26 cellular contexts compared by ENCODE assay signal in genomic region chr4:35164063-35164462, GRCh38.
DNase-seq lines count a peak whose midpoint lies in the region; ATAC-seq, FAIRE-seq and TF ChIP-seq lines count a peak whose summit lies in the region.
"Had no signal": no experiment of that assay in that cellular context is flagged by ENCODE, and none has a peak within 500 bp of the region (broad histone marks: within the 10 kb centered on the region; RNA-seq: fewer than 3 reads in every experiment).

No MANE protein-coding gene starts in this region.

- TF ChIP-seq CTCF in Caco-2 (IDR thresholded peaks at IDR 0.05; ENCODE audit: insufficient read depth in 1 of 2, low read depth in 1 of 2, low read length in 1 of 2, severe bottlenecking in 1 of 2, unreplicated experiment in 1 of 2): no peak

- no peak for DNase-seq in small intestine
- DNase-seq in activated CD4-positive, alpha-beta T cell treated with anti-CD3 and anti-CD28 coated beads for 36 hours: no peak
- DNase-seq in Caco-2: no peak
- DNase-seq: 8988T; ACHN; AML-193; BE2C; CD4-positive, alpha-beta memory T cell; COR-L47; DMS 273 treated with DMSO at 0.1 percent for 48 hours; DMS79; EL; GDM1; GM23248; H7; HCEC 1CT had no signal

- WGBS in small intestine, 3 donors: 72 to 81% (median 75%) methylated on average over 1 of the region's 1 CpG

- FAIRE-seq in small intestine (lab: Jason Lieb, UNC): peak; percentile 72
- FAIRE-seq: A549, GM12891, GM18507, H1 had no signal

- POLR2A ChIA-PET in activated CD4-positive, alpha-beta T cell treated with anti-CD3 and anti-CD28 coated beads for 36 hours (lab: Charles Lee): no interaction called here
- POLR2A ChIA-PET in Caco-2 (lab: Charles Lee): no interaction called here

- H3K4me3 Mint-ChIP-seq in activated CD4-positive, alpha-beta T cell treated with anti-CD3 and anti-CD28 coated beads for 36 hours: no peak overlapping the region
- no peak overlapping the region for H3K4me3 Mint-ChIP-seq in Caco-2 (ENCODE audit: unreplicated experiment)
- H3K4me3 Mint-ChIP-seq: CD14-positive monocyte; CD4-positive, alpha-beta memory T cell had no signal

- H3K27me3 Mint-ChIP-seq in activated CD4-positive, alpha-beta T cell treated with anti-CD3 and anti-CD28 coated beads for 36 hours: no peaks in the 10 kb centered on the region
- H3K27me3 Mint-ChIP-seq in Caco-2 (ENCODE audit: insufficient read depth, unreplicated experiment): no peaks in the 10 kb centered on the region
- H3K27me3 Mint-ChIP-seq: CD4-positive, alpha-beta memory T cell had no signal

- no peaks in the 10 kb centered on the region for H3K4me1 Mint-ChIP-seq in activated CD4-positive, alpha-beta T cell treated with anti-CD3 and anti-CD28 coated beads for 36 hours
- H3K4me1 Mint-ChIP-seq in Caco-2 (ENCODE audit: low read depth, unreplicated experiment): no peaks in the 10 kb centered on the region
- H3K4me1 Mint-ChIP-seq: CD14-positive monocyte; CD4-positive, alpha-beta memory T cell had no signal

- H3K9me3 ChIP-seq in small intestine (ENCODE audit: control insufficient read depth, low read depth) (no peaks in the 10 kb centered on the region), Caco-2 (no peaks in the 10 kb centered on the region)
- H3K9me3 ChIP-seq: A549; BE2C; BLaER1 treated with 17β-estradiol and CSF1 and Interleukin-3, amounts not matched to agents 10 nM and 100 nM had no signal

- H3K27ac Mint-ChIP-seq in activated CD4-positive, alpha-beta T cell treated with anti-CD3 and anti-CD28 coated beads for 36 hours: no peak overlapping the region
- H3K27ac Mint-ChIP-seq in Caco-2 (ENCODE audit: unreplicated experiment): no peak overlapping the region
- H3K27ac Mint-ChIP-seq: CD14-positive monocyte; CD4-positive, alpha-beta memory T cell had no signal

- intact Hi-C loops in activated CD4-positive, alpha-beta T cell treated with anti-CD3 and anti-CD28 coated beads for 36 hours (cut with DNase I, micrococcal nuclease): no loop called here
- intact Hi-C loops in Caco-2 (cut with micrococcal nuclease; ENCODE audit: unreplicated experiment): loop anchor here (10.0 kb wide), 1 partner anchor 169 kb away; no protein-coding TSS in a partner anchor

- no peaks in the 10 kb centered on the region for H3K36me3 ChIP-seq in small intestine (ENCODE audit: control insufficient read depth in 2 of 2, insufficient read depth in 2 of 2, low read length in 2 of 2)
- H3K36me3 ChIP-seq in Caco-2 (ENCODE audit: control insufficient read depth, insufficient read depth, low read length): no peaks in the 10 kb centered on the region
- H3K36me3 ChIP-seq: BE2C; BLaER1 treated with 17β-estradiol and CSF1 and Interleukin-3, amounts not matched to agents 10 nM and 100 nM had no signal

- no peak overlapping the region for H3K27ac ChIP-seq in small intestine (ENCODE audit: low read depth in 1 of 2, low read length in 1 of 2)
- H3K27ac ChIP-seq: A549; BLaER1 treated with 17β-estradiol and CSF1 and Interleukin-3, amounts not matched to agents 10 nM and 100 nM; GM23248 had no signal

- H3K4me1 ChIP-seq in small intestine (ENCODE audit: control insufficient read depth in 2 of 2, insufficient read depth in 1 of 2, low read depth in 1 of 2, low read length in 1 of 2) (no peaks in the 10 kb centered on the region), Caco-2 (no peaks in the 10 kb centered on the region)
- H3K4me1 ChIP-seq: A549; BLaER1 treated with 17β-estradiol and CSF1 and Interleukin-3, amounts not matched to agents 10 nM and 100 nM had no signal

- H3K36me3 Mint-ChIP-seq in activated CD4-positive, alpha-beta T cell treated with anti-CD3 and anti-CD28 coated beads for 36 hours (ENCODE audit: low read depth): no peaks in the 10 kb centered on the region
- H3K36me3 Mint-ChIP-seq in Caco-2 (ENCODE audit: insufficient read depth, unreplicated experiment): no peaks in the 10 kb centered on the region
- H3K36me3 Mint-ChIP-seq: CD14-positive monocyte; CD4-positive, alpha-beta memory T cell had no signal

- ATAC-seq in GM18517 (IDR thresholded peaks at IDR 0.05; ENCODE audit: unreplicated experiment) (peak; percentile 53), GM19463 (IDR thresholded peaks at IDR 0.05; ENCODE audit: unreplicated experiment) (peak; percentile 68), HG03432 (IDR thresholded peaks at IDR 0.05; ENCODE audit: unreplicated experiment) (peak; percentile 78), HG03196 (IDR thresholded peaks at IDR 0.05; ENCODE audit: unreplicated experiment) (no peak)
- no peak for ATAC-seq in activated CD4-positive, alpha-beta T cell treated with anti-CD3 and anti-CD28 coated beads for 36 hours
- ATAC-seq: A549 had no signal

- no peaks in the 10 kb centered on the region for H3K27me3 ChIP-seq in small intestine (ENCODE audit: control insufficient read depth in 2 of 2, insufficient read depth in 2 of 2, low read length in 2 of 2)
- no peaks in the 10 kb centered on the region for H3K27me3 ChIP-seq in Caco-2 (replicated peaks; ENCODE audit: control insufficient read depth, insufficient read depth, low read length)
- H3K27me3 ChIP-seq: BE2C; BLaER1 treated with 17β-estradiol and CSF1 and Interleukin-3, amounts not matched to agents 10 nM and 100 nM had no signal

- H3K9me3 Mint-ChIP-seq in activated CD4-positive, alpha-beta T cell treated with anti-CD3 and anti-CD28 coated beads for 36 hours (ENCODE audit: low read depth): peaks cover 2% of the 10 kb centered on the region
- H3K9me3 Mint-ChIP-seq in Caco-2 (ENCODE audit: unreplicated experiment): no peaks in the 10 kb centered on the region

- no TSS peak for BruUV-seq in Caco-2 (replicated peaks; lab: Mats Ljungman, UMichigan)

- CTCF ChIA-PET in activated CD4-positive, alpha-beta T cell treated with anti-CD3 and anti-CD28 coated beads for 36 hours (lab: Charles Lee): no interaction called here
- CTCF ChIA-PET in Caco-2 (lab: Charles Lee): no interaction called here

- no peak overlapping the region for H3K4me3 ChIP-seq in small intestine (ENCODE audit: low read depth in 1 of 2, low read length in 2 of 2)
- H3K4me3 ChIP-seq in Caco-2 (ENCODE audit: low read depth, low read length): no peak overlapping the region
- H3K4me3 ChIP-seq: A549; BLaER1 treated with 17β-estradiol and CSF1 and Interleukin-3, amounts not matched to agents 10 nM and 100 nM; GM23248 had no signal

Comparison
In these comparisons a context has a peak if more than half of its experiments do, and no peak if none do; other contexts are left out.
1. ATAC-seq: peak in GM18517 (single experiment), GM19463 (single experiment) and HG03432 (single experiment); none in activated CD4-positive, alpha-beta T cell treated with anti-CD3 and anti-CD28 coated beads for 36 hours (single experiment) and HG03196 (single experiment).